Comparison of ENCODE assay signal across 17 cellular contexts in genomic region chr6:164859791-164860190, GRCh38.
"Had no signal": no experiment of that assay in that cellular context is flagged by ENCODE, and none has a peak within 500 bp of the region (broad histone marks: within the 10 kb centered on the region; RNA-seq: fewer than 3 reads in every experiment).

No MANE protein-coding gene starts in this region.

- H3K27ac ChIP-seq: ascending aorta, tibial nerve, VCaP had no signal

- H3K4me3 ChIP-seq: ascending aorta, tibial nerve had no signal

- DNase-seq: activated CD4-positive, alpha-beta T cell treated with anti-CD3 and anti-CD28 coated beads for 1 hour; activated CD4-positive, alpha-beta T cell treated with anti-CD3 and anti-CD28 coated beads, Interleukin-2, amount 50 U/mL, for 4 hours; activated naive CD4-positive, alpha-beta T cell treated with anti-CD3 and anti-CD28 coated beads, Interleukin-2, amount 10 ng/mL, durations not matched to agents 7 days and 5 days; islet precursor cell; mammary epithelial cell; naive thymus-derived CD4-positive, alpha-beta T cell; posterior cingulate gyrus; stimulated activated CD4-positive, alpha-beta T cell treated with anti-CD3 and anti-CD28 coated beads, Interleukin-4, amount 100 ng/mL, for 1 hour; stimulated activated naive B cell treated with anti-CD40 and anti-IgM and Interleukin-4, amounts not matched to agents 10 μg/mL and 1 μg/mL and 100 μg/mL, for 72 hours; T-helper 9 cell had no signal

- H3K9me3 ChIP-seq: ascending aorta, tibial nerve had no signal

- FAIRE-seq: colon, endometrium had no signal

- H3K27ac Mint-ChIP-seq: activated naive CD4-positive, alpha-beta T cell treated with anti-CD3 and anti-CD28 coated beads, Interleukin-2, amount 10 ng/mL, durations not matched to agents 7 days and 5 days; activated T-helper 17 cell treated with anti-CD3 and anti-CD28 coated beads, Interleukin-2, amount 50 U/mL, for 72 hours; naive thymus-derived CD4-positive, alpha-beta T cell; stimulated activated naive B cell treated with anti-CD40 and anti-IgM and Interleukin-4, amounts not matched to agents 10 μg/mL and 1 μg/mL and 100 μg/mL, for 72 hours had no signal

- ATAC-seq: activated T-helper 17 cell treated with anti-CD3 and anti-CD28 coated beads, Interleukin-2, amount 50 U/mL, for 72 hours; left lobe of liver; naive thymus-derived CD4-positive, alpha-beta T cell; stimulated activated naive B cell treated with anti-CD40 and anti-IgM and Interleukin-4, amounts not matched to agents 10 μg/mL and 1 μg/mL and 100 μg/mL, for 72 hours had no signal

- H3K36me3 ChIP-seq: ascending aorta, tibial nerve had no signal

- H3K4me3 Mint-ChIP-seq: activated naive CD4-positive, alpha-beta T cell treated with anti-CD3 and anti-CD28 coated beads, Interleukin-2, amount 10 ng/mL, durations not matched to agents 7 days and 5 days; activated T-helper 17 cell treated with anti-CD3 and anti-CD28 coated beads, Interleukin-2, amount 50 U/mL, for 72 hours; naive thymus-derived CD4-positive, alpha-beta T cell; stimulated activated naive B cell treated with anti-CD40 and anti-IgM and Interleukin-4, amounts not matched to agents 10 μg/mL and 1 μg/mL and 100 μg/mL, for 72 hours had no signal

- H3K4me1 ChIP-seq: ascending aorta, tibial nerve had no signal

- H3K36me3 Mint-ChIP-seq: activated naive CD4-positive, alpha-beta T cell treated with anti-CD3 and anti-CD28 coated beads, Interleukin-2, amount 10 ng/mL, durations not matched to agents 7 days and 5 days; naive thymus-derived CD4-positive, alpha-beta T cell; stimulated activated naive B cell treated with anti-CD40 and anti-IgM and Interleukin-4, amounts not matched to agents 10 μg/mL and 1 μg/mL and 100 μg/mL, for 72 hours had no signal

- H3K4me1 Mint-ChIP-seq: activated naive CD4-positive, alpha-beta T cell treated with anti-CD3 and anti-CD28 coated beads, Interleukin-2, amount 10 ng/mL, durations not matched to agents 7 days and 5 days; activated T-helper 17 cell treated with anti-CD3 and anti-CD28 coated beads, Interleukin-2, amount 50 U/mL, for 72 hours; naive thymus-derived CD4-positive, alpha-beta T cell; stimulated activated naive B cell treated with anti-CD40 and anti-IgM and Interleukin-4, amounts not matched to agents 10 μg/mL and 1 μg/mL and 100 μg/mL, for 72 hours had no signal

- H3K27me3 Mint-ChIP-seq: activated naive CD4-positive, alpha-beta T cell treated with anti-CD3 and anti-CD28 coated beads, Interleukin-2, amount 10 ng/mL, durations not matched to agents 7 days and 5 days; activated T-helper 17 cell treated with anti-CD3 and anti-CD28 coated beads, Interleukin-2, amount 50 U/mL, for 72 hours; naive thymus-derived CD4-positive, alpha-beta T cell; stimulated activated naive B cell treated with anti-CD40 and anti-IgM and Interleukin-4, amounts not matched to agents 10 μg/mL and 1 μg/mL and 100 μg/mL, for 72 hours had no signal

- H3K27me3 ChIP-seq: ascending aorta, tibial nerve had no signal
